In genomic region chr6:11448038-11448437, GRCh38 we compare ENCODE assay signal across 20 cellular contexts.
DNase-seq lines count a peak whose midpoint lies in the region; ATAC-seq and TF ChIP-seq lines count a peak whose summit lies in the region.
"Had no signal": no experiment of that assay in that cellular context is flagged by ENCODE, and none has a peak within 500 bp of the region (broad histone marks: within the 10 kb centered on the region; RNA-seq: fewer than 3 reads in every experiment).

No MANE protein-coding gene starts in this region.

- TF ChIP-seq CTCF in OCI-LY3 (IDR thresholded peaks at IDR 0.05; ENCODE audit: low read depth, low read length) (no peak), activated B cell treated with CpG ODN at 0.5 μM for 24 hours (IDR thresholded peaks at IDR 0.05) (no peak), psoas muscle (IDR thresholded peaks at IDR 0.05) (no peak)

- H4K20me1 ChIP-seq in OCI-LY3 (ENCODE audit: insufficient read depth, low read length) = no peaks in the 10 kb centered on the region

- H3K79me2 ChIP-seq in OCI-LY3 (ENCODE audit: low read length) = no peaks in the 10 kb centered on the region

- no peaks in the 10 kb centered on the region for H3K27me3 ChIP-seq in OCI-LY3 (ENCODE audit: low read depth, low read length)
- H3K27me3 ChIP-seq in psoas muscle (ENCODE audit: insufficient read depth in 3 of 3, low read length in 2 of 3) = no peaks in the 10 kb centered on the region
- H3K27me3 ChIP-seq: BE2C had no signal

- H3K4me3 Mint-ChIP-seq in activated naive CD8-positive, alpha-beta T cell treated with anti-CD3 and anti-CD28 coated beads, Interleukin-2, amount 50 U/mL, for 24 hours = no peak overlapping the region
- no peak overlapping the region for H3K4me3 Mint-ChIP-seq in activated naive CD8-positive, alpha-beta T cell treated with anti-CD3 and anti-CD28 coated beads for 36 hours
- H3K4me3 Mint-ChIP-seq in activated B cell treated with CpG ODN at 0.5 μM for 24 hours = no peak overlapping the region
- H3K4me3 Mint-ChIP-seq: CD4-positive, CD25-positive, alpha-beta regulatory T cell; CD8-positive, alpha-beta memory T cell had no signal

- intact Hi-C loops in activated B cell treated with CpG ODN at 0.5 μM for 24 hours (cut with micrococcal nuclease) (loop anchor here (1.0 kb wide), 1 partner anchor 11 kb away; no protein-coding TSS in a partner anchor), psoas muscle (cut with DNase I) (no loop called here)

- H3K9ac ChIP-seq in OCI-LY3 (ENCODE audit: low read length) = no peak overlapping the region
- H3K9ac ChIP-seq: GM23248 had no signal

- H3K27ac ChIP-seq in OCI-LY3 (ENCODE audit: low read length) = peak overlapping the region; percentile 91
- H3K27ac ChIP-seq in psoas muscle = no peak overlapping the region
- H3K27ac ChIP-seq: GM23248, HL-60 had no signal

- no peak overlapping the region for H2AFZ ChIP-seq in OCI-LY3 (ENCODE audit: low read depth, low read length)
- H2AFZ ChIP-seq: GM23248 had no signal

- CTCF ChIA-PET in activated B cell treated with CpG ODN at 0.5 μM for 24 hours (lab: Charles Lee) = interaction anchor here (1.0 kb wide), 1 partner anchor 48 kb away, joined by 3 read pairs; no protein-coding TSS in a partner anchor

- POLR2A ChIA-PET in activated B cell treated with CpG ODN at 0.5 μM for 24 hours (lab: Charles Lee) = interaction anchor here (1.8 to 2.4 kb wide), 2 partner anchors 11 to 13 kb away, joined by 4 to 9 read pairs; no protein-coding TSS in a partner anchor

- peaks cover 41% of the 10 kb centered on the region for H3K4me1 Mint-ChIP-seq in activated naive CD8-positive, alpha-beta T cell treated with anti-CD3 and anti-CD28 coated beads, Interleukin-2, amount 50 U/mL, for 24 hours
- peaks cover 33% of the 10 kb centered on the region for H3K4me1 Mint-ChIP-seq in activated naive CD8-positive, alpha-beta T cell treated with anti-CD3 and anti-CD28 coated beads for 36 hours
- H3K4me1 Mint-ChIP-seq in activated B cell treated with CpG ODN at 0.5 μM for 24 hours = peaks cover 60% of the 10 kb centered on the region
- H3K4me1 Mint-ChIP-seq: CD4-positive, CD25-positive, alpha-beta regulatory T cell; CD8-positive, alpha-beta memory T cell had no signal

- H3K9me3 Mint-ChIP-seq in activated naive CD8-positive, alpha-beta T cell treated with anti-CD3 and anti-CD28 coated beads, Interleukin-2, amount 50 U/mL, for 24 hours = peaks cover 18% of the 10 kb centered on the region
- H3K9me3 Mint-ChIP-seq in activated naive CD8-positive, alpha-beta T cell treated with anti-CD3 and anti-CD28 coated beads for 36 hours = peaks cover 18% of the 10 kb centered on the region
- peaks cover 3% of the 10 kb centered on the region for H3K9me3 Mint-ChIP-seq in activated B cell treated with CpG ODN at 0.5 μM for 24 hours

- no peak overlapping the region for H3K4me3 ChIP-seq in OCI-LY3 (ENCODE audit: low read length)
- H3K4me3 ChIP-seq in psoas muscle = no peak overlapping the region
- H3K4me3 ChIP-seq: GM23248, HAP-1, K562 had no signal

- peaks cover 19% of the 10 kb centered on the region for H3K9me3 ChIP-seq in OCI-LY3 (ENCODE audit: insufficient read depth, low read length)
- H3K9me3 ChIP-seq in psoas muscle = no peaks in the 10 kb centered on the region
- H3K9me3 ChIP-seq: BE2C, HAP-1 had no signal

- peaks cover 5% of the 10 kb centered on the region for H3K36me3 Mint-ChIP-seq in activated naive CD8-positive, alpha-beta T cell treated with anti-CD3 and anti-CD28 coated beads, Interleukin-2, amount 50 U/mL, for 24 hours (ENCODE audit: low read depth)
- peaks cover 14% of the 10 kb centered on the region for H3K36me3 Mint-ChIP-seq in activated naive CD8-positive, alpha-beta T cell treated with anti-CD3 and anti-CD28 coated beads for 36 hours
- H3K36me3 Mint-ChIP-seq in activated B cell treated with CpG ODN at 0.5 μM for 24 hours (ENCODE audit: low read depth) = peaks cover 2% of the 10 kb centered on the region
- H3K36me3 Mint-ChIP-seq: CD4-positive, CD25-positive, alpha-beta regulatory T cell had no signal

- peak overlapping the region; percentile 24; the same call in 1 of the 2 replicates for H3K4me2 ChIP-seq in OCI-LY3 (ENCODE audit: low read length)

- peaks cover 2% of the 10 kb centered on the region for H3K27me3 Mint-ChIP-seq in activated naive CD8-positive, alpha-beta T cell treated with anti-CD3 and anti-CD28 coated beads, Interleukin-2, amount 50 U/mL, for 24 hours
- no peaks in the 10 kb centered on the region for H3K27me3 Mint-ChIP-seq in activated naive CD8-positive, alpha-beta T cell treated with anti-CD3 and anti-CD28 coated beads for 36 hours
- H3K27me3 Mint-ChIP-seq in activated B cell treated with CpG ODN at 0.5 μM for 24 hours = no peaks in the 10 kb centered on the region
- H3K27me3 Mint-ChIP-seq: CD4-positive, CD25-positive, alpha-beta regulatory T cell had no signal

- H3K27ac Mint-ChIP-seq in activated naive CD8-positive, alpha-beta T cell treated with anti-CD3 and anti-CD28 coated beads, Interleukin-2, amount 50 U/mL, for 24 hours = peak overlapping the region; percentile 52
- no peak overlapping the region for H3K27ac Mint-ChIP-seq in activated naive CD8-positive, alpha-beta T cell treated with anti-CD3 and anti-CD28 coated beads for 36 hours
- no peak overlapping the region for H3K27ac Mint-ChIP-seq in activated B cell treated with CpG ODN at 0.5 μM for 24 hours

- ATAC-seq in activated naive CD8-positive, alpha-beta T cell treated with anti-CD3 and anti-CD28 coated beads, Interleukin-2, amount 50 U/mL, for 24 hours = no peak
- peak; percentile 75 for ATAC-seq in activated B cell treated with CpG ODN at 0.5 μM for 24 hours (ENCODE audit: low read depth)
- no peak for ATAC-seq in psoas muscle
- no peak for ATAC-seq in HG03139 (IDR thresholded peaks at IDR 0.05; ENCODE audit: unreplicated experiment)
- ATAC-seq: K562 had no signal

- DNase-seq in activated naive CD8-positive, alpha-beta T cell treated with anti-CD3 and anti-CD28 coated beads, Interleukin-2, amount 50 U/mL, for 24 hours = no peak
- no peak for DNase-seq in activated naive CD8-positive, alpha-beta T cell treated with anti-CD3 and anti-CD28 coated beads for 36 hours
- DNase-seq in activated B cell treated with CpG ODN at 0.5 μM for 24 hours = no peak
- DNase-seq in psoas muscle = no peak
- DNase-seq in HPDE6-E6E7 (ENCODE audit: extremely low spot score) = no peak
- DNase-seq: BE2C; C1 segment of cervical spinal cord; CD4-positive, CD25-positive, alpha-beta regulatory T cell; CD8-positive, alpha-beta memory T cell; COR-L47; DMS153; DMS79; GDM1; GM23248; IMR-90 had no signal

- peaks cover 50% of the 10 kb centered on the region for H3K4me1 ChIP-seq in OCI-LY3 (ENCODE audit: low read length)
- no peaks in the 10 kb centered on the region for H3K4me1 ChIP-seq in psoas muscle
- H3K4me1 ChIP-seq: BE2C had no signal

- H3K36me3 ChIP-seq in OCI-LY3 (replicated peaks; ENCODE audit: low read depth, low read length) = peaks cover 32% of the 10 kb centered on the region
- no peaks in the 10 kb centered on the region for H3K36me3 ChIP-seq in psoas muscle (ENCODE audit: insufficient read depth in 1 of 2, low read depth in 1 of 2)
- H3K36me3 ChIP-seq: BE2C, HAP-1 had no signal
